In genomic region chr12:47554046-47554653, GRCh38 we compare ENCODE assay signal across 20 cellular contexts.
DNase-seq lines count a peak whose midpoint lies in the region; ATAC-seq and TF ChIP-seq lines count a peak whose summit lies in the region.
"Had no signal": no experiment of that assay in that cellular context is flagged by ENCODE, and none has a peak within 500 bp of the region (broad histone marks: within the 10 kb centered on the region; RNA-seq: fewer than 3 reads in every experiment).

No MANE protein-coding gene starts in this region.

- no peak overlapping the region for H3K9ac ChIP-seq in neural cell (ENCODE audit: low read length)
- H3K9ac ChIP-seq: SK-N-SH had no signal

- H3K27me3 ChIP-seq in neural cell (ENCODE audit: insufficient read depth, low read depth, low read length): no peaks in the 10 kb centered on the region
- H3K27me3 ChIP-seq: MG63 had no signal

- no peak for DNase-seq in activated CD8-positive, alpha-beta T cell treated with anti-CD3 and anti-CD28 coated beads for 36 hours
- DNase-seq in activated CD8-positive, alpha-beta T cell treated with anti-CD3 and anti-CD28 coated beads, Interleukin-2, amount 10 ng/mL, durations not matched to agents 7 days and 5 days: no peak
- peak; percentile 8 for DNase-seq in M059J (ENCODE audit: low read depth)
- peak; percentile 4 for DNase-seq in astrocyte of the hippocampus (ENCODE audit: low read depth, low spot score)
- DNase-seq in activated CD4-positive, alpha-beta memory T cell treated with anti-CD3 and anti-CD28 coated beads for 36 hours: no peak
- no peak for DNase-seq in NCI-H69 (lab: John Stamatoyannopoulos, UW)
- DNase-seq in NCI-H510A treated with DMSO at 0.1 percent for 48 hours (lab: John Stamatoyannopoulos, UW): no peak
- DNase-seq: C1 segment of cervical spinal cord, COR-L47, DMS153, KG1, MG63, NCI-H1092, NCI-H1694, NCI-H446, NCI-H748 treated with DMSO at 0.1 percent for 48 hours, SK-N-SH had no signal

- H3K36me3 ChIP-seq in neural cell (ENCODE audit: insufficient read depth, low read length): no peaks in the 10 kb centered on the region
- H3K36me3 ChIP-seq: MG63 had no signal

- no peak for TF ChIP-seq RAD21 in neural cell (conservative IDR thresholded peaks at IDR 0.05)

- POLR2A ChIA-PET in activated CD8-positive, alpha-beta T cell treated with anti-CD3 and anti-CD28 coated beads for 36 hours (lab: Charles Lee): no interaction called here
- POLR2A ChIA-PET in activated CD8-positive, alpha-beta T cell treated with anti-CD3 and anti-CD28 coated beads, Interleukin-2, amount 10 ng/mL, durations not matched to agents 7 days and 5 days (lab: Charles Lee): no interaction called here
- POLR2A ChIA-PET in activated CD4-positive, alpha-beta memory T cell treated with anti-CD3 and anti-CD28 coated beads for 36 hours (lab: Charles Lee): interaction anchor here (0.5 kb wide), 1 partner anchor 219 kb away, joined by 3 read pairs; the partner anchor contains the start of gene SLC48A1

- peaks cover 28% of the 10 kb centered on the region for H3K4me1 Mint-ChIP-seq in activated CD8-positive, alpha-beta T cell treated with anti-CD3 and anti-CD28 coated beads for 36 hours (ENCODE audit: low read depth)
- H3K4me1 Mint-ChIP-seq in activated CD8-positive, alpha-beta T cell treated with anti-CD3 and anti-CD28 coated beads, Interleukin-2, amount 10 ng/mL, durations not matched to agents 7 days and 5 days (ENCODE audit: low read depth): peaks cover 12% of the 10 kb centered on the region
- H3K4me1 Mint-ChIP-seq in activated CD4-positive, alpha-beta memory T cell treated with anti-CD3 and anti-CD28 coated beads for 36 hours (ENCODE audit: low read depth): peaks cover 3% of the 10 kb centered on the region

- no peaks in the 10 kb centered on the region for H3K27me3 Mint-ChIP-seq in activated CD8-positive, alpha-beta T cell treated with anti-CD3 and anti-CD28 coated beads for 36 hours
- H3K27me3 Mint-ChIP-seq in activated CD8-positive, alpha-beta T cell treated with anti-CD3 and anti-CD28 coated beads, Interleukin-2, amount 10 ng/mL, durations not matched to agents 7 days and 5 days (ENCODE audit: low read depth): no peaks in the 10 kb centered on the region
- H3K27me3 Mint-ChIP-seq in activated CD4-positive, alpha-beta memory T cell treated with anti-CD3 and anti-CD28 coated beads for 36 hours: peaks cover 2% of the 10 kb centered on the region

- no peak overlapping the region for H2AFZ ChIP-seq in neural cell (ENCODE audit: low read depth, low read length)

- no peaks in the 10 kb centered on the region for H4K20me1 ChIP-seq in neural cell (ENCODE audit: insufficient read depth)

- no peak overlapping the region for H3K4me3 Mint-ChIP-seq in activated CD8-positive, alpha-beta T cell treated with anti-CD3 and anti-CD28 coated beads for 36 hours
- no peak overlapping the region for H3K4me3 Mint-ChIP-seq in activated CD8-positive, alpha-beta T cell treated with anti-CD3 and anti-CD28 coated beads, Interleukin-2, amount 10 ng/mL, durations not matched to agents 7 days and 5 days
- no peak overlapping the region for H3K4me3 Mint-ChIP-seq in activated CD4-positive, alpha-beta memory T cell treated with anti-CD3 and anti-CD28 coated beads for 36 hours

- no peaks in the 10 kb centered on the region for H3K9me2 ChIP-seq in neural cell (ENCODE audit: insufficient read depth, low read length)
- H3K9me2 ChIP-seq: SK-N-SH had no signal

- H3K4me3 ChIP-seq in neural cell (ENCODE audit: low read length): no peak overlapping the region
- H3K4me3 ChIP-seq: MG63 had no signal

- no peak for TF ChIP-seq CTCF in activated CD8-positive, alpha-beta T cell treated with anti-CD3 and anti-CD28 coated beads for 36 hours (IDR thresholded peaks at IDR 0.05)
- no peak for TF ChIP-seq CTCF in neural cell (IDR thresholded peaks at IDR 0.05; ENCODE audit: poor library complexity, severe bottlenecking)

- CTCF ChIA-PET in activated CD8-positive, alpha-beta T cell treated with anti-CD3 and anti-CD28 coated beads for 36 hours (lab: Charles Lee): interaction anchor here (1.5 kb wide), 1 partner anchor 83 kb away, joined by 4 read pairs; no protein-coding TSS in a partner anchor
- CTCF ChIA-PET in activated CD8-positive, alpha-beta T cell treated with anti-CD3 and anti-CD28 coated beads, Interleukin-2, amount 10 ng/mL, durations not matched to agents 7 days and 5 days (lab: Charles Lee): interaction anchor here (0.6 to 1.4 kb wide), 2 partner anchors 12 to 483 kb away, joined by 3 to 4 read pairs; no protein-coding TSS in a partner anchor
- CTCF ChIA-PET in activated CD4-positive, alpha-beta memory T cell treated with anti-CD3 and anti-CD28 coated beads for 36 hours (lab: Charles Lee): interaction anchor here (0.9 kb wide), 1 partner anchor 522 kb away, joined by 5 read pairs; no protein-coding TSS in a partner anchor

- intact Hi-C loops in activated CD8-positive, alpha-beta T cell treated with anti-CD3 and anti-CD28 coated beads for 36 hours (cut with micrococcal nuclease): no loop called here
- intact Hi-C loops in activated CD4-positive, alpha-beta memory T cell treated with anti-CD3 and anti-CD28 coated beads for 36 hours (cut with micrococcal nuclease): no loop called here

- peak; percentile 42 for ATAC-seq in activated CD8-positive, alpha-beta T cell treated with anti-CD3 and anti-CD28 coated beads for 36 hours
- ATAC-seq in activated CD8-positive, alpha-beta T cell treated with anti-CD3 and anti-CD28 coated beads, Interleukin-2, amount 10 ng/mL, durations not matched to agents 7 days and 5 days: no peak
- ATAC-seq: Panc1, Right ventricle myocardium inferior had no signal

- H3K4me2 ChIP-seq in neural cell (ENCODE audit: low read length): no peak overlapping the region
- H3K4me2 ChIP-seq: SK-N-SH had no signal

- TF ChIP-seq EP300 in neural cell (conservative IDR thresholded peaks at IDR 0.05; ENCODE audit: poor library complexity, severe bottlenecking): peak; percentile 22

- H3F3A ChIP-seq in neural cell (ENCODE audit: insufficient read depth, low read length, poor library complexity, severe bottlenecking): no peaks in the 10 kb centered on the region

- no peaks in the 10 kb centered on the region for H3K9me3 ChIP-seq in neural cell (ENCODE audit: low read length)
- H3K9me3 ChIP-seq: SK-N-SH had no signal

- H3K36me3 Mint-ChIP-seq in activated CD8-positive, alpha-beta T cell treated with anti-CD3 and anti-CD28 coated beads for 36 hours (ENCODE audit: low read depth): peaks cover 7% of the 10 kb centered on the region
- H3K36me3 Mint-ChIP-seq in activated CD8-positive, alpha-beta T cell treated with anti-CD3 and anti-CD28 coated beads, Interleukin-2, amount 10 ng/mL, durations not matched to agents 7 days and 5 days (ENCODE audit: low read depth): peaks cover 9% of the 10 kb centered on the region
- peaks cover 4% of the 10 kb centered on the region for H3K36me3 Mint-ChIP-seq in activated CD4-positive, alpha-beta memory T cell treated with anti-CD3 and anti-CD28 coated beads for 36 hours

- H3K9me3 Mint-ChIP-seq in activated CD8-positive, alpha-beta T cell treated with anti-CD3 and anti-CD28 coated beads for 36 hours: peaks cover 19% of the 10 kb centered on the region
- H3K9me3 Mint-ChIP-seq in activated CD8-positive, alpha-beta T cell treated with anti-CD3 and anti-CD28 coated beads, Interleukin-2, amount 10 ng/mL, durations not matched to agents 7 days and 5 days (ENCODE audit: insufficient read depth): peaks cover 23% of the 10 kb centered on the region
- H3K9me3 Mint-ChIP-seq in activated CD4-positive, alpha-beta memory T cell treated with anti-CD3 and anti-CD28 coated beads for 36 hours: peaks cover 13% of the 10 kb centered on the region

- no peaks in the 10 kb centered on the region for H3K79me2 ChIP-seq in neural cell (replicated peaks; ENCODE audit: insufficient read depth, low read length)

- peak overlapping the region; percentile 17 for H3K27ac ChIP-seq in neural cell (ENCODE audit: low read length)

- H3K27ac Mint-ChIP-seq in activated CD8-positive, alpha-beta T cell treated with anti-CD3 and anti-CD28 coated beads for 36 hours: peak overlapping the region; percentile 3
- H3K27ac Mint-ChIP-seq in activated CD8-positive, alpha-beta T cell treated with anti-CD3 and anti-CD28 coated beads, Interleukin-2, amount 10 ng/mL, durations not matched to agents 7 days and 5 days: no peak overlapping the region
- H3K27ac Mint-ChIP-seq in activated CD4-positive, alpha-beta memory T cell treated with anti-CD3 and anti-CD28 coated beads for 36 hours: no peak overlapping the region

TF ChIP-seq in neural cell, 6 proteins besides CTCF, POLR2A, EP300 and RAD21:
- peak; percentile 49 for TF ChIP-seq POLR2AphosphoS5 (IDR thresholded peaks at IDR 0.05)
- TF ChIP-seq EZH2 (IDR thresholded peaks at IDR 0.05; ENCODE audit: borderline replicate concordance, insufficient read depth, low read length, poor library complexity, severe bottlenecking): no peak

Comparison
In these comparisons a context has a peak if more than half of its experiments do, and no peak if none do; other contexts are left out.
1. DNase-seq: peak in M059J (single experiment) and astrocyte of the hippocampus (single experiment); none in activated CD8-positive, alpha-beta T cell treated with anti-CD3 and anti-CD28 coated beads for 36 hours (single experiment), activated CD8-positive, alpha-beta T cell treated with anti-CD3 and anti-CD28 coated beads, Interleukin-2, amount 10 ng/mL, durations not matched to agents 7 days and 5 days (single experiment), activated CD4-positive, alpha-beta memory T cell treated with anti-CD3 and anti-CD28 coated beads for 36 hours (single experiment), NCI-H69 (single experiment) and NCI-H510A treated with DMSO at 0.1 percent for 48 hours (single experiment).